ENCODE assay signal across 1 cellular context in the genomic region with DNA sequence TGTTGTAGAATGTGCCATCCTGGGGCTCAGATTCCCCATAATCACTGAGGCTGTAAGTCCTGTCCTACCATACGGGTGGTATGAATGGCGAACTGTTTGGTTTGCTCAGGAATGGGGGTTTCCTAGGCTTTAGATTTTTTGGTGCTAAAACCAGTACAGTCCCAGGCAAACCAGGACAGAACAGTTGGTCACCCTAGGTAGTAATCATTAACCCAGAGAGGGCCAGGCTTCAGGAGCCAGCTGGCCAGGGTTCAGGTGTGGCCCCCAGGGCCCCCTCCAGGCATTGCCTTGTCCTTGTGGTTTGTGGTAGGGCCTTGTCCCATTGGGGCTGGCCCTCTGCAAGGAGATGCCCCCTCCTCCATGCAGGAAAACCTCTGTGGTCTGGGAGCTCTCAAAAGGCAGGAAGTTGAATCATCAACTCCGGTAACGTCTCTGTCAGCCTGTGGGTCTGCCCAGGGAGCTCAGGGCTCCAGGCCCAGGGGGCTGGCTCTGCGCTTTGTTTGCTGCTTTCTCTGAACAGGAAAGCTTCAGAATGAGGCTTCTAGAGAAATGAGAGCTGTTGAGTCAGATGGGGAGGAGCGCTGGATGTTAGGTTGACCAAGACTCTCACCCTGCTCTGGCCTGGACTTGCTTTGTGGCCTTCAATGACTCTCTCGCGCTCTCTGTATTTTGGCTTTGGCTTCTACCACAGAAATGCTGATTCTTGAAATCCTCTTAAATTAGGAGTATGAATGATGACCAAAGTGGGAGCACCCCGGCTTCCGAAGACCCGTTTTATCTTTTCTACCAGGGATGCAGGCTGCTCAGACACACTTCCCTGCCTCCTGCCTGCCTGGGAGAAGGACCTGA.
TF ChIP-seq lines count a peak whose summit lies in the region.

No MANE protein-coding gene starts in this region.

TF ChIP-seq in HepG2, 621 proteins besides CTCF, POLR2A, EP300 and RAD21 (continued from another document and continues in another):
- TF ChIP-seq, protein P1, sequence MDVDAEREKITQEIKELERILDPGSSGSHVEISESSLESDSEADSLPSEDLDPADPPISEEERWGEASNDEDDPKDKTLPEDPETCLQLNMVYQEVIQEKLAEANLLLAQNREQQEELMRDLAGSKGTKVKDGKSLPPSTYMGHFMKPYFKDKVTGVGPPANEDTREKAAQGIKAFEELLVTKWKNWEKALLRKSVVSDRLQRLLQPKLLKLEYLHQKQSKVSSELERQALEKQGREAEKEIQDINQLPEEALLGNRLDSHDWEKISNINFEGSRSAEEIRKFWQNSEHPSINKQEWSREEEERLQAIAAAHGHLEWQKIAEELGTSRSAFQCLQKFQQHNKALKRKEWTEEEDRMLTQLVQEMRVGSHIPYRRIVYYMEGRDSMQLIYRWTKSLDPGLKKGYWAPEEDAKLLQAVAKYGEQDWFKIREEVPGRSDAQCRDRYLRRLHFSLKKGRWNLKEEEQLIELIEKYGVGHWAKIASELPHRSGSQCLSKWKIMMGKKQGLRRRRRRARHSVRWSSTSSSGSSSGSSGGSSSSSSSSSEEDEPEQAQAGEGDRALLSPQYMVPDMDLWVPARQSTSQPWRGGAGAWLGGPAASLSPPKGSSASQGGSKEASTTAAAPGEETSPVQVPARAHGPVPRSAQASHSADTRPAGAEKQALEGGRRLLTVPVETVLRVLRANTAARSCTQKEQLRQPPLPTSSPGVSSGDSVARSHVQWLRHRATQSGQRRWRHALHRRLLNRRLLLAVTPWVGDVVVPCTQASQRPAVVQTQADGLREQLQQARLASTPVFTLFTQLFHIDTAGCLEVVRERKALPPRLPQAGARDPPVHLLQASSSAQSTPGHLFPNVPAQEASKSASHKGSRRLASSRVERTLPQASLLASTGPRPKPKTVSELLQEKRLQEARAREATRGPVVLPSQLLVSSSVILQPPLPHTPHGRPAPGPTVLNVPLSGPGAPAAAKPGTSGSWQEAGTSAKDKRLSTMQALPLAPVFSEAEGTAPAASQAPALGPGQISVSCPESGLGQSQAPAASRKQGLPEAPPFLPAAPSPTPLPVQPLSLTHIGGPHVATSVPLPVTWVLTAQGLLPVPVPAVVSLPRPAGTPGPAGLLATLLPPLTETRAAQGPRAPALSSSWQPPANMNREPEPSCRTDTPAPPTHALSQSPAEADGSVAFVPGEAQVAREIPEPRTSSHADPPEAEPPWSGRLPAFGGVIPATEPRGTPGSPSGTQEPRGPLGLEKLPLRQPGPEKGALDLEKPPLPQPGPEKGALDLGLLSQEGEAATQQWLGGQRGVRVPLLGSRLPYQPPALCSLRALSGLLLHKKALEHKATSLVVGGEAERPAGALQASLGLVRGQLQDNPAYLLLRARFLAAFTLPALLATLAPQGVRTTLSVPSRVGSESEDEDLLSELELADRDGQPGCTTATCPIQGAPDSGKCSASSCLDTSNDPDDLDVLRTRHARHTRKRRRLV (CRISPR knock-in tag; IDR thresholded peaks at IDR 0.05) = peak; percentile 62; the same call in 1 of the 2 replicates
- no peak for TF ChIP-seq ARNT (IDR thresholded peaks at IDR 0.05)
- TF ChIP-seq SOX13 (IDR thresholded peaks at IDR 0.05) = no peak
- peak in 1 of 2 experiments; percentile 69; a peak in 2 of 4 replicates for TF ChIP-seq SOX13 (CRISPR knock-in tag; conservative IDR thresholded peaks at IDR 0.05 in 1 of 2, IDR thresholded peaks at IDR 0.05 in 1 of 2)
- TF ChIP-seq, protein P2, sequence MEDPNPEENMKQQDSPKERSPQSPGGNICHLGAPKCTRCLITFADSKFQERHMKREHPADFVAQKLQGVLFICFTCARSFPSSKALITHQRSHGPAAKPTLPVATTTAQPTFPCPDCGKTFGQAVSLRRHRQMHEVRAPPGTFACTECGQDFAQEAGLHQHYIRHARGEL (CRISPR knock-in tag; IDR thresholded peaks at IDR 0.05) = no peak
- peak; percentile 81 for TF ChIP-seq ELF3 (CRISPR knock-in tag; IDR thresholded peaks at IDR 0.05)
- TF ChIP-seq, protein P3, sequence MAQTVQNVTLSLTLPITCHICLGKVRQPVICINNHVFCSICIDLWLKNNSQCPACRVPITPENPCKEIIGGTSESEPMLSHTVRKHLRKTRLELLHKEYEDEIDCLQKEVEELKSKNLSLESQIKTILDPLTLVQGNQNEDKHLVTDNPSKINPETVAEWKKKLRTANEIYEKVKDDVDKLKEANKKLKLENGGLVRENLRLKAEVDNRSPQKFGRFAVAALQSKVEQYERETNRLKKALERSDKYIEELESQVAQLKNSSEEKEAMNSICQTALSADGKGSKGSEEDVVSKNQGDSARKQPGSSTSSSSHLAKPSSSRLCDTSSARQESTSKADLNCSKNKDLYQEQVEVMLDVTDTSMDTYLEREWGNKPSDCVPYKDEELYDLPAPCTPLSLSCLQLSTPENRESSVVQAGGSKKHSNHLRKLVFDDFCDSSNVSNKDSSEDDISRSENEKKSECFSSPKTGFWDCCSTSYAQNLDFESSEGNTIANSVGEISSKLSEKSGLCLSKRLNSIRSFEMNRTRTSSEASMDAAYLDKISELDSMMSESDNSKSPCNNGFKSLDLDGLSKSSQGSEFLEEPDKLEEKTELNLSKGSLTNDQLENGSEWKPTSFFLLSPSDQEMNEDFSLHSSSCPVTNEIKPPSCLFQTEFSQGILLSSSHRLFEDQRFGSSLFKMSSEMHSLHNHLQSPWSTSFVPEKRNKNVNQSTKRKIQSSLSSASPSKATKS (CRISPR knock-in tag; IDR thresholded peaks at IDR 0.05) = no peak
- TF ChIP-seq ZBTB38 (CRISPR knock-in tag; IDR thresholded peaks at IDR 0.05) = no peak
- TF ChIP-seq RFXAP (CRISPR knock-in tag; IDR thresholded peaks at IDR 0.05; ENCODE audit: borderline replicate concordance) = no peak
- TF ChIP-seq, protein P4, sequence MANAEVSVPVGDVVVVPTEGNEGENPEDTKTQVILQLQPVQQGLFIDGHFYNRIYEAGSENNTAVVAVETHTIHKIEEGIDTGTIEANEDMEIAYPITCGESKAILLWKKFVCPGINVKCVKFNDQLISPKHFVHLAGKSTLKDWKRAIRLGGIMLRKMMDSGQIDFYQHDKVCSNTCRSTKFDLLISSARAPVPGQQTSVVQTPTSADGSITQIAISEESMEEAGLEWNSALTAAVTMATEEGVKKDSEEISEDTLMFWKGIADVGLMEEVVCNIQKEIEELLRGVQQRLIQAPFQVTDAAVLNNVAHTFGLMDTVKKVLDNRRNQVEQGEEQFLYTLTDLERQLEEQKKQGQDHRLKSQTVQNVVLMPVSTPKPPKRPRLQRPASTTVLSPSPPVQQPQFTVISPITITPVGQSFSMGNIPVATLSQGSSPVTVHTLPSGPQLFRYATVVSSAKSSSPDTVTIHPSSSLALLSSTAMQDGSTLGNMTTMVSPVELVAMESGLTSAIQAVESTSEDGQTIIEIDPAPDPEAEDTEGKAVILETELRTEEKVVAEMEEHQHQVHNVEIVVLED (CRISPR knock-in tag; IDR thresholded peaks at IDR 0.05; ENCODE audit: borderline replicate concordance) = peak; percentile 47; the same call in 1 of the 2 replicates
- TF ChIP-seq ZNF34 (CRISPR knock-in tag; IDR thresholded peaks at IDR 0.05; ENCODE audit: borderline replicate concordance) = no peak
- TF ChIP-seq ZNF33A (CRISPR knock-in tag; IDR thresholded peaks at IDR 0.05; ENCODE audit: borderline replicate concordance) = no peak
- TF ChIP-seq NONO (IDR thresholded peaks at IDR 0.05) = no peak
- no peak for TF ChIP-seq NONO (CRISPR knock-in tag; conservative IDR thresholded peaks at IDR 0.05)
- TF ChIP-seq RBAK (CRISPR knock-in tag; IDR thresholded peaks at IDR 0.05) = no peak
- no peak for TF ChIP-seq GZF1 (CRISPR knock-in tag; IDR thresholded peaks at IDR 0.05)
- no peak for TF ChIP-seq SMARCC2 (IDR thresholded peaks at IDR 0.05)
- TF ChIP-seq THAP11 (CRISPR knock-in tag; IDR thresholded peaks at IDR 0.05) = no peak
- TF ChIP-seq, protein P5, sequence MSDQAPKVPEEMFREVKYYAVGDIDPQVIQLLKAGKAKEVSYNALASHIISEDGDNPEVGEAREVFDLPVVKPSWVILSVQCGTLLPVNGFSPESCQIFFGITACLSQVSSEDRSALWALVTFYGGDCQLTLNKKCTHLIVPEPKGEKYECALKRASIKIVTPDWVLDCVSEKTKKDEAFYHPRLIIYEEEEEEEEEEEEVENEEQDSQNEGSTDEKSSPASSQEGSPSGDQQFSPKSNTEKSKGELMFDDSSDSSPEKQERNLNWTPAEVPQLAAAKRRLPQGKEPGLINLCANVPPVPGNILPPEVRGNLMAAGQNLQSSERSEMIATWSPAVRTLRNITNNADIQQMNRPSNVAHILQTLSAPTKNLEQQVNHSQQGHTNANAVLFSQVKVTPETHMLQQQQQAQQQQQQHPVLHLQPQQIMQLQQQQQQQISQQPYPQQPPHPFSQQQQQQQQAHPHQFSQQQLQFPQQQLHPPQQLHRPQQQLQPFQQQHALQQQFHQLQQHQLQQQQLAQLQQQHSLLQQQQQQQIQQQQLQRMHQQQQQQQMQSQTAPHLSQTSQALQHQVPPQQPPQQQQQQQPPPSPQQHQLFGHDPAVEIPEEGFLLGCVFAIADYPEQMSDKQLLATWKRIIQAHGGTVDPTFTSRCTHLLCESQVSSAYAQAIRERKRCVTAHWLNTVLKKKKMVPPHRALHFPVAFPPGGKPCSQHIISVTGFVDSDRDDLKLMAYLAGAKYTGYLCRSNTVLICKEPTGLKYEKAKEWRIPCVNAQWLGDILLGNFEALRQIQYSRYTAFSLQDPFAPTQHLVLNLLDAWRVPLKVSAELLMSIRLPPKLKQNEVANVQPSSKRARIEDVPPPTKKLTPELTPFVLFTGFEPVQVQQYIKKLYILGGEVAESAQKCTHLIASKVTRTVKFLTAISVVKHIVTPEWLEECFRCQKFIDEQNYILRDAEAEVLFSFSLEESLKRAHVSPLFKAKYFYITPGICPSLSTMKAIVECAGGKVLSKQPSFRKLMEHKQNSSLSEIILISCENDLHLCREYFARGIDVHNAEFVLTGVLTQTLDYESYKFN (CRISPR knock-in tag; conservative IDR thresholded peaks at IDR 0.05) = peak; percentile 92
- no peak for TF ChIP-seq SRF (IDR thresholded peaks at IDR 0.05; ENCODE audit: low read depth, low read length)
- TF ChIP-seq NCOA1 (CRISPR knock-in tag; IDR thresholded peaks at IDR 0.05) = peak; percentile 66; the same call in 1 of the 2 replicates
- no peak for TF ChIP-seq KLF15 (CRISPR knock-in tag; IDR thresholded peaks at IDR 0.05; ENCODE audit: borderline replicate concordance)
- no peak for TF ChIP-seq JUNB (CRISPR knock-in tag; IDR thresholded peaks at IDR 0.05; ENCODE audit: borderline replicate concordance)
- TF ChIP-seq, protein P6, sequence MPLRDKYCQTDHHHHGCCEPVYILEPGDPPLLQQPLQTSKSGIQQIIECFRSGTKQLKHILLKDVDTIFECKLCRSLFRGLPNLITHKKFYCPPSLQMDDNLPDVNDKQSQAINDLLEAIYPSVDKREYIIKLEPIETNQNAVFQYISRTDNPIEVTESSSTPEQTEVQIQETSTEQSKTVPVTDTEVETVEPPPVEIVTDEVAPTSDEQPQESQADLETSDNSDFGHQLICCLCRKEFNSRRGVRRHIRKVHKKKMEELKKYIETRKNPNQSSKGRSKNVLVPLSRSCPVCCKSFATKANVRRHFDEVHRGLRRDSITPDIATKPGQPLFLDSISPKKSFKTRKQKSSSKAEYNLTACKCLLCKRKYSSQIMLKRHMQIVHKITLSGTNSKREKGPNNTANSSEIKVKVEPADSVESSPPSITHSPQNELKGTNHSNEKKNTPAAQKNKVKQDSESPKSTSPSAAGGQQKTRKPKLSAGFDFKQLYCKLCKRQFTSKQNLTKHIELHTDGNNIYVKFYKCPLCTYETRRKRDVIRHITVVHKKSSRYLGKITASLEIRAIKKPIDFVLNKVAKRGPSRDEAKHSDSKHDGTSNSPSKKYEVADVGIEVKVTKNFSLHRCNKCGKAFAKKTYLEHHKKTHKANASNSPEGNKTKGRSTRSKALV (CRISPR knock-in tag; IDR thresholded peaks at IDR 0.05) = no peak
- TF ChIP-seq, protein P7, sequence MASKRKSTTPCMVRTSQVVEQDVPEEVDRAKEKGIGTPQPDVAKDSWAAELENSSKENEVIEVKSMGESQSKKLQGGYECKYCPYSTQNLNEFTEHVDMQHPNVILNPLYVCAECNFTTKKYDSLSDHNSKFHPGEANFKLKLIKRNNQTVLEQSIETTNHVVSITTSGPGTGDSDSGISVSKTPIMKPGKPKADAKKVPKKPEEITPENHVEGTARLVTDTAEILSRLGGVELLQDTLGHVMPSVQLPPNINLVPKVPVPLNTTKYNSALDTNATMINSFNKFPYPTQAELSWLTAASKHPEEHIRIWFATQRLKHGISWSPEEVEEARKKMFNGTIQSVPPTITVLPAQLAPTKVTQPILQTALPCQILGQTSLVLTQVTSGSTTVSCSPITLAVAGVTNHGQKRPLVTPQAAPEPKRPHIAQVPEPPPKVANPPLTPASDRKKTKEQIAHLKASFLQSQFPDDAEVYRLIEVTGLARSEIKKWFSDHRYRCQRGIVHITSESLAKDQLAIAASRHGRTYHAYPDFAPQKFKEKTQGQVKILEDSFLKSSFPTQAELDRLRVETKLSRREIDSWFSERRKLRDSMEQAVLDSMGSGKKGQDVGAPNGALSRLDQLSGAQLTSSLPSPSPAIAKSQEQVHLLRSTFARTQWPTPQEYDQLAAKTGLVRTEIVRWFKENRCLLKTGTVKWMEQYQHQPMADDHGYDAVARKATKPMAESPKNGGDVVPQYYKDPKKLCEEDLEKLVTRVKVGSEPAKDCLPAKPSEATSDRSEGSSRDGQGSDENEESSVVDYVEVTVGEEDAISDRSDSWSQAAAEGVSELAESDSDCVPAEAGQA (IDR thresholded peaks at IDR 0.05; ENCODE audit: low read depth) = no peak
- TF ChIP-seq, protein P7 (CRISPR knock-in tag; IDR thresholded peaks at IDR 0.05; ENCODE audit: borderline replicate concordance) = no peak
- no peak for TF ChIP-seq ZNF7 (CRISPR knock-in tag; IDR thresholded peaks at IDR 0.05)
- TF ChIP-seq GABPA (IDR thresholded peaks at IDR 0.05; ENCODE audit: low read depth, low read length) = no peak
- peak; percentile 78 for TF ChIP-seq GABPA (CRISPR knock-in tag; IDR thresholded peaks at IDR 0.05; ENCODE audit: low read depth)
